In the genomic region with DNA sequence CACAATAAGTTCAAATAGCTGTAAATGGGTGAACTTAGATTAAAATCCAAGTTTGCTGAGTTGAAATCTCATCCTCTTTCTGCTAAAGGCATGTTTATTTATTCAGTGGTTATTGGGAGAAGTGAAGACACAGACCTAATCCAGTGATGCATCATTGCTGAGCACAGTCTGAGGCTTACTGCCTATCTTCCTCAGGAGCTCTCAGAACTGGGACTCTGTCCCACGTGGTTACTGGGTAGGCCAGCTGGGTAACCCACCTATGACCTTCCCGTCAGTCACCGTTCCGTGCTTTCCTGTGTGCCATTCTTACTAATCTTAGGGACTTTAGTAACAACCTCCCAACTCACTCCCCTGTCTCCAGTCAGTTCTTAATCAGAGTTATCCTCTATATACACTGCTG, we compare ENCODE assay signal across 24 cellular contexts.
"Had no signal": no experiment of that assay in that cellular context is flagged by ENCODE, and none has a peak within 500 bp of the region (broad histone marks: within the 10 kb centered on the region; RNA-seq: fewer than 3 reads in every experiment).

No MANE protein-coding gene starts in this region.

- H3K27me3 Mint-ChIP-seq: activated CD4-positive, alpha-beta memory T cell treated with anti-CD3 and anti-CD28 coated beads for 36 hours; activated naive CD8-positive, alpha-beta T cell treated with anti-CD3 and anti-CD28 coated beads for 36 hours; progenitor cell of endocrine pancreas; stimulated activated naive CD8-positive, alpha-beta T cell treated with anti-CD3 and anti-CD28 coated beads, Interleukin-15, amount 100 ng/mL, for 72 hours had no signal

- ATAC-seq: left lung; right cardiac atrium; stimulated activated naive CD8-positive, alpha-beta T cell treated with anti-CD3 and anti-CD28 coated beads, Interleukin-15, amount 100 ng/mL, for 72 hours; WTC11 had no signal

- H3K27ac Mint-ChIP-seq: activated CD4-positive, alpha-beta memory T cell treated with anti-CD3 and anti-CD28 coated beads for 36 hours; activated naive CD8-positive, alpha-beta T cell treated with anti-CD3 and anti-CD28 coated beads for 36 hours; activated T-helper 1 cell treated with anti-CD3 and anti-CD28 coated beads, Interleukin-12 subunit alpha, Interleukin-12 subunit beta, Interleukin-2, Interleukin-4 antibody, amounts not matched to agents 30 ng/mL and 10 ng/mL and 1 ng/mL, durations not matched to agents 14 hours and 24 hours and 36 hours; nephron progenitor cell; progenitor cell of endocrine pancreas; stimulated activated naive CD8-positive, alpha-beta T cell treated with anti-CD3 and anti-CD28 coated beads, Interleukin-15, amount 100 ng/mL, for 72 hours; WTC11 had no signal

- H3K36me3 Mint-ChIP-seq: activated CD4-positive, alpha-beta memory T cell treated with anti-CD3 and anti-CD28 coated beads for 36 hours; activated naive CD8-positive, alpha-beta T cell treated with anti-CD3 and anti-CD28 coated beads for 36 hours; WTC11 had no signal

- H3K4me3 ChIP-seq: left lung, suprapubic skin, transverse colon, uterus had no signal

- H3K4me3 Mint-ChIP-seq: activated CD4-positive, alpha-beta memory T cell treated with anti-CD3 and anti-CD28 coated beads for 36 hours; activated naive CD8-positive, alpha-beta T cell treated with anti-CD3 and anti-CD28 coated beads for 36 hours; activated T-helper 1 cell treated with anti-CD3 and anti-CD28 coated beads, Interleukin-12 subunit alpha, Interleukin-12 subunit beta, Interleukin-2, Interleukin-4 antibody, amounts not matched to agents 30 ng/mL and 10 ng/mL and 1 ng/mL, durations not matched to agents 14 hours and 24 hours and 36 hours; nephron progenitor cell; stimulated activated naive CD8-positive, alpha-beta T cell treated with anti-CD3 and anti-CD28 coated beads, Interleukin-15, amount 100 ng/mL, for 72 hours; WTC11 had no signal

- H3K9me3 ChIP-seq: left lung, suprapubic skin, transverse colon, uterus had no signal

- DNase-seq: activated CD4-positive, alpha-beta memory T cell treated with anti-CD3 and anti-CD28 coated beads for 36 hours; activated CD4-positive, alpha-beta T cell treated with anti-CD3 and anti-CD28 coated beads for 4 hours; activated naive CD8-positive, alpha-beta T cell treated with anti-CD3 and anti-CD28 coated beads for 36 hours; activated T-cell treated with anti-CD3 and anti-CD28 coated beads for 4 hours; amniotic stem cell; dermis blood vessel endothelial cell; effector memory CD4-positive, alpha-beta T cell; foreskin melanocyte; glutamatergic neuron; hippocampal formation; kidney; left lung; midbrain; nephron progenitor cell; right cardiac atrium; small intestine; stimulated activated CD4-positive, alpha-beta T cell treated with anti-CD3 and anti-CD28 coated beads, Interleukin-4, amount 100 ng/mL, for 1 hour; stimulated activated naive CD8-positive, alpha-beta T cell treated with anti-CD3 and anti-CD28 coated beads, Interleukin-15, amount 100 ng/mL, for 72 hours; transverse colon; uterus had no signal

- H3K4me1 Mint-ChIP-seq: activated naive CD8-positive, alpha-beta T cell treated with anti-CD3 and anti-CD28 coated beads for 36 hours; nephron progenitor cell; stimulated activated naive CD8-positive, alpha-beta T cell treated with anti-CD3 and anti-CD28 coated beads, Interleukin-15, amount 100 ng/mL, for 72 hours; WTC11 had no signal
